ENCODE assay signal across 11 cellular contexts in genomic region chr1:223772771-223773160, GRCh38.
DNase-seq lines count a peak whose midpoint lies in the region; ATAC-seq and TF ChIP-seq lines count a peak whose summit lies in the region.
"Had no signal": no experiment of that assay in that cellular context is flagged by ENCODE, and none has a peak within 500 bp of the region (broad histone marks: within the 10 kb centered on the region; RNA-seq: fewer than 3 reads in every experiment).

No MANE protein-coding gene starts in this region.

- no peaks in the 10 kb centered on the region for H3K9me3 Mint-ChIP-seq in T-cell
- H3K9me3 Mint-ChIP-seq: activated T-helper 2 cell treated with anti-CD3 and anti-CD28 coated beads, Interferon-gamma antibody, Interleukin-2, Interleukin-4, amounts not matched to agents 10 μg/mL and 5 μg/mL and 100 μg/mL, durations not matched to agents 14 hours and 24 hours and 36 hours had no signal

- H3K4me3 ChIP-seq in adrenal gland (no peak overlapping the region), lower lobe of right lung (no peak overlapping the region), thyroid gland (replicated peaks in 1 of 3) (no peak overlapping the region)

- peak overlapping the region; percentile 36 to 93 (median 87) for H3K27ac ChIP-seq in adrenal gland
- peak overlapping the region; percentile 68 for H3K27ac ChIP-seq in lower lobe of right lung
- peak overlapping the region; percentile 83 to 96 (median 89) for H3K27ac ChIP-seq in thyroid gland
- H3K27ac ChIP-seq: VCaP had no signal

- H3K27me3 ChIP-seq in adrenal gland: no peaks in the 10 kb centered on the region
- H3K27me3 ChIP-seq in lower lobe of right lung (ENCODE audit: low read depth): no peaks in the 10 kb centered on the region
- H3K27me3 ChIP-seq in thyroid gland: no peaks in the 10 kb centered on the region

- H3K4me3 Mint-ChIP-seq in T-cell: no peak overlapping the region

- H3K27me3 Mint-ChIP-seq in T-cell: no peaks in the 10 kb centered on the region

- H3K36me3 ChIP-seq in adrenal gland (replicated peaks in 1 of 2): peaks cover 0 to 39% of the 10 kb centered on the region in 2 donors
- H3K36me3 ChIP-seq in lower lobe of right lung: peaks cover 89% of the 10 kb centered on the region
- H3K36me3 ChIP-seq in thyroid gland: peaks cover 8 to 12% of the 10 kb centered on the region in 2 donors

- peaks cover 9 to 39% (median 16%) of the 10 kb centered on the region in 3 donors for H3K4me1 Mint-ChIP-seq in T-cell

- TF ChIP-seq CTCF in adrenal gland (IDR thresholded peaks at IDR 0.05) (no peak), lower lobe of right lung (IDR thresholded peaks at IDR 0.05) (no peak), thyroid gland (IDR thresholded peaks at IDR 0.05) (no peak)

- DNase-seq in activated CD8-positive, alpha-beta memory T cell treated with anti-CD3 and anti-CD28 coated beads, Interleukin-2, amount 50 U/mL, for 48 hours: peak; percentile 39
- no peak for DNase-seq in activated CD8-positive, alpha-beta memory T cell treated with anti-CD3 and anti-CD28 coated beads for 24 hours
- no peak for DNase-seq in adrenal gland
- no peak for DNase-seq in lower lobe of right lung
- DNase-seq in thyroid gland: no peak
- no peak for DNase-seq in T-cell
- DNase-seq in AG08395 (ENCODE audit: low spot score): no peak
- DNase-seq in effector CD4-positive, alpha-beta T cell: no peak
- DNase-seq: Karpas-422 had no signal

- H3K4me1 ChIP-seq in adrenal gland (replicated peaks in 1 of 2) (peaks cover 27 to 30% of the 10 kb centered on the region in 2 donors), lower lobe of right lung (peaks cover 46% of the 10 kb centered on the region), thyroid gland (peaks cover 20 to 48% of the 10 kb centered on the region in 2 donors)

- H3K9me3 ChIP-seq in adrenal gland (replicated peaks in 1 of 3) (no peaks in the 10 kb centered on the region), lower lobe of right lung (no peaks in the 10 kb centered on the region), thyroid gland (no peaks in the 10 kb centered on the region)

- CTCF ChIA-PET in T-cell (lab: Charles Lee): interaction anchor here in 1 of 2 donors (0.8 to 1.1 kb wide), 2 partner anchors 23 to 38 kb away, joined by 3 read pairs; no protein-coding TSS in a partner anchor

- 78 to 94% (median 87%) methylated on average over 5 of the region's 5 CpGs for WGBS in adrenal gland, 4 donors
- WGBS in thyroid gland, 2 donors: 67 to 82% methylated on average over 5 of the region's 5 CpGs

- intact Hi-C loops in adrenal gland (cut with DNase I): no loop called here
- intact Hi-C loops in lower lobe of right lung (cut with DNase I): no loop called here
- intact Hi-C loops in thyroid gland (cut with DNase I): no loop called here

- H3K36me3 Mint-ChIP-seq in T-cell: peaks cover 62% of the 10 kb centered on the region

- ATAC-seq in lower lobe of right lung (no peak), T-cell (replicated peaks in 1 of 4) (no peak)

- TF ChIP-seq POLR2A in adrenal gland (IDR thresholded peaks at IDR 0.05) (no peak), thyroid gland (IDR thresholded peaks at IDR 0.05) (no peak)

- POLR2A ChIA-PET in T-cell (lab: Charles Lee): no interaction called here

- peak overlapping the region in 1 of 2 donors; percentile 44 for H3K27ac Mint-ChIP-seq in T-cell
- H3K27ac Mint-ChIP-seq: activated T-helper 2 cell treated with anti-CD3 and anti-CD28 coated beads, Interferon-gamma antibody, Interleukin-2, Interleukin-4, amounts not matched to agents 10 μg/mL and 5 μg/mL and 100 μg/mL, durations not matched to agents 14 hours and 24 hours and 36 hours had no signal
